Comparison of ENCODE assay signal across 8 cellular contexts in genomic region chr19:48714759-48715261, GRCh38. TPM values are rescaled to one million over a fixed set of nuclear protein-coding genes. Genes with fewer than 3 reads are reported as not detected.
DNase-seq lines count a peak whose midpoint lies in the region; ATAC-seq lines count a peak whose summit lies in the region.

No MANE protein-coding gene starts in this region.

- 41 to 52% methylated on average over 13 of the region's 13 CpGs for WGBS in GM23248 (ENCODE audit: low coverage in 1 of 2, low lambda C conversion rate in 2 of 2, missing lambda C conversion rate in 2 of 2), 2 experiments
- WGBS in right cardiac atrium: 41% methylated on average over 13 of the region's 13 CpGs

- no peaks in the 10 kb centered on the region for H3K9me2 ChIP-seq in GM23248 (ENCODE audit: insufficient read depth)

- H3K36me3 ChIP-seq in GM23248 (ENCODE audit: low read depth) (no peaks in the 10 kb centered on the region), skeletal muscle tissue (ENCODE audit: control insufficient read depth in 3 of 3, insufficient read depth in 3 of 3, low read length in 3 of 3) (peaks cover 4 to 13% (median 11%) of the 10 kb centered on the region in 3 donors)

- H3K4me1 Mint-ChIP-seq in activated CD4-positive, alpha-beta memory T cell treated with anti-CD3 and anti-CD28 coated beads for 36 hours (ENCODE audit: low read depth): peaks cover 11% of the 10 kb centered on the region

- H3K27me3 Mint-ChIP-seq in activated CD4-positive, alpha-beta memory T cell treated with anti-CD3 and anti-CD28 coated beads for 36 hours: no peaks in the 10 kb centered on the region

- intact Hi-C loops in activated CD4-positive, alpha-beta memory T cell treated with anti-CD3 and anti-CD28 coated beads for 36 hours (cut with micrococcal nuclease): loop anchor here (1.0 to 2.0 kb wide), 2 partner anchors 10 to 68 kb away; partner anchors contain the start of gene CA11
- intact Hi-C loops in right cardiac atrium (cut with DNase I): no loop called here

- H3K4me1 ChIP-seq in GM23248 (ENCODE audit: insufficient read depth): peaks cover 24% of the 10 kb centered on the region
- peaks cover 14% of the 10 kb centered on the region for H3K4me1 ChIP-seq in right cardiac atrium (ENCODE audit: control insufficient read depth, insufficient read depth, low read length)
- peaks cover 44 to 61% (median 49%) of the 10 kb centered on the region in 3 donors for H3K4me1 ChIP-seq in skeletal muscle tissue (ENCODE audit: control insufficient read depth in 3 of 3, insufficient read depth in 3 of 3, low read length in 3 of 3)

- H3K27me3 ChIP-seq in GM23248 (replicated peaks; ENCODE audit: insufficient read depth) (no peaks in the 10 kb centered on the region), right cardiac atrium (ENCODE audit: control insufficient read depth, insufficient read depth) (no peaks in the 10 kb centered on the region), skeletal muscle tissue (ENCODE audit: control insufficient read depth in 3 of 3, insufficient read depth in 3 of 3, low read length in 3 of 3) (no peaks in the 10 kb centered on the region)

- H3K9me3 Mint-ChIP-seq in activated CD4-positive, alpha-beta memory T cell treated with anti-CD3 and anti-CD28 coated beads for 36 hours: peaks cover 7% of the 10 kb centered on the region

- peaks cover 7% of the 10 kb centered on the region; the same call in 1 of the 2 replicates for H3F3A ChIP-seq in GM23248 (ENCODE audit: insufficient read depth)

- no peak for DNase-seq in GM23248
- DNase-seq in activated CD4-positive, alpha-beta memory T cell treated with anti-CD3 and anti-CD28 coated beads for 36 hours: no peak
- peak in 2 of 3 donors; percentile 44 to 50 for DNase-seq in right cardiac atrium
- DNase-seq in activated CD4-positive, alpha-beta T cell treated with anti-CD3 and anti-CD28 coated beads, Interleukin-2, amount 50 U/mL, for 4 hours: no peak
- DNase-seq in mucosa of gallbladder (ENCODE audit: low spot score): no peak

- peak overlapping the region; percentile 79 for H3K4me3 Mint-ChIP-seq in activated CD4-positive, alpha-beta memory T cell treated with anti-CD3 and anti-CD28 coated beads for 36 hours

- H3K36me3 Mint-ChIP-seq in activated CD4-positive, alpha-beta memory T cell treated with anti-CD3 and anti-CD28 coated beads for 36 hours: no peaks in the 10 kb centered on the region

- H3K27ac Mint-ChIP-seq in activated CD4-positive, alpha-beta memory T cell treated with anti-CD3 and anti-CD28 coated beads for 36 hours: peak overlapping the region; percentile 74

- H3K9me3 ChIP-seq in GM23248 (ENCODE audit: low read depth) (no peaks in the 10 kb centered on the region), right cardiac atrium (ENCODE audit: control insufficient read depth, low read length) (no peaks in the 10 kb centered on the region), skeletal muscle tissue (ENCODE audit: control insufficient read depth in 3 of 3, low read length in 3 of 3) (peaks cover 0 to 3% (median 0%) of the 10 kb centered on the region in 3 donors)

- peak overlapping the region; percentile 83 for H3K9ac ChIP-seq in GM23248
- H3K9ac ChIP-seq in skeletal muscle tissue (ENCODE audit: low read depth in 1 of 3, low read length in 3 of 3): peak overlapping the region; percentile 76 to 82 (median 81)

- ATAC-seq in right cardiac atrium: no peak
- ATAC-seq in HG02973 (IDR thresholded peaks at IDR 0.05; ENCODE audit: unreplicated experiment): no peak
- ATAC-seq in GM21619 (IDR thresholded peaks at IDR 0.05; ENCODE audit: unreplicated experiment): no peak

- POLR2A ChIA-PET in activated CD4-positive, alpha-beta memory T cell treated with anti-CD3 and anti-CD28 coated beads for 36 hours (lab: Charles Lee): interaction anchor here (0.8 to 1.0 kb wide), 3 partner anchors 24 to 269 kb away, joined by 3 read pairs; no protein-coding TSS in a partner anchor

- H3K27ac ChIP-seq in GM23248 (peak overlapping the region; percentile 60), right cardiac atrium (ENCODE audit: low read length) (peak overlapping the region; percentile 86), skeletal muscle tissue (ENCODE audit: low read depth, low read length) (peak overlapping the region; percentile 80)

- H2AFZ ChIP-seq in GM23248: peak overlapping the region; percentile 84

- H3K79me2 ChIP-seq in GM23248 (ENCODE audit: insufficient read depth): 0 out of 2 replicates have a peak, but pooled peaks cover 8% of the 10 kb centered on the region

- in situ Hi-C loops in GM23248 (cut with MboI): no loop called here

- H3K4me3 ChIP-seq in GM23248 (peak overlapping the region; percentile 77), right cardiac atrium (ENCODE audit: low read length) (peak overlapping the region; percentile 43), skeletal muscle tissue (ENCODE audit: low read length in 3 of 3) (peak overlapping the region; percentile 67 to 70 (median 67))

- H4K20me1 ChIP-seq in GM23248 (ENCODE audit: insufficient read depth): no peaks in the 10 kb centered on the region

- H3K4me2 ChIP-seq in GM23248 (ENCODE audit: unreplicated experiment): peak overlapping the region; percentile 89

- CTCF ChIA-PET in activated CD4-positive, alpha-beta memory T cell treated with anti-CD3 and anti-CD28 coated beads for 36 hours (lab: Charles Lee): interaction anchor here (0.6 to 3.8 kb wide), 4 partner anchors 9 to 229 kb away, joined by 3 to 14 read pairs (median 6); no protein-coding TSS in a partner anchor

RNA-seq across cellular contexts. Expression of gene MAMSTR, which starts 4.7 kb away (rescaled TPM):
- total RNA-seq in GM23248 (2014; rRNA removed; shearing (Covaris generic)): 0.22 TPM in 1 of 2 replicates, not detected in the other
- polyA plus RNA-seq in GM23248 (2016; fragmentation: Nextera tagmentation; extraction: Ambion mirVana) (2.7 and 3.1 TPM in 2 replicates), right cardiac atrium (4.0 TPM)
- under 1 TPM; 0.76 to 0.85 TPM for total RNA-seq in activated CD4-positive, alpha-beta memory T cell treated with anti-CD3 and anti-CD28 coated beads for 36 hours
- total RNA-seq in right cardiac atrium (1 to 10 TPM; 1.6 to 5.7 (median 3.5) TPM), skeletal muscle tissue (5.2 TPM), mucosa of gallbladder (1.6 TPM)

RNA-seq across cellular contexts. Expression of gene FUT2, which starts 19.0 kb away (rescaled TPM):
- not detected in 2 replicates for total RNA-seq in GM23248 (2014; rRNA removed; shearing (Covaris generic))
- polyA plus RNA-seq in GM23248 (2016; fragmentation: Nextera tagmentation; extraction: Ambion mirVana): 0.24 and 0.25 TPM in 2 replicates
- total RNA-seq in activated CD4-positive, alpha-beta memory T cell treated with anti-CD3 and anti-CD28 coated beads for 36 hours: not detected
- not detected for total RNA-seq in right cardiac atrium
- polyA plus RNA-seq in right cardiac atrium: 0.09 TPM
- not detected for total RNA-seq in skeletal muscle tissue
- total RNA-seq in mucosa of gallbladder: 78.1 TPM

RNA-seq across cellular contexts. Expression of gene RASIP1, which starts 25.6 kb away (rescaled TPM):
- not detected in 2 replicates for total RNA-seq in GM23248 (2014; rRNA removed; shearing (Covaris generic))
- polyA plus RNA-seq in GM23248 (2016; fragmentation: Nextera tagmentation; extraction: Ambion mirVana): 0.09 and 0.44 TPM in 2 replicates
- total RNA-seq in activated CD4-positive, alpha-beta memory T cell treated with anti-CD3 and anti-CD28 coated beads for 36 hours: under 1 TPM; 0.19 TPM
- 10 to 100 TPM; 13.8 to 19.6 (median 17.5) TPM for total RNA-seq in right cardiac atrium
- polyA plus RNA-seq in right cardiac atrium: 20.4 TPM
- 23.5 TPM for total RNA-seq in skeletal muscle tissue
- total RNA-seq in mucosa of gallbladder: 13.1 TPM

RNA-seq across cellular contexts. Expression of gene IZUMO1, which starts 31.9 kb away (rescaled TPM):
- total RNA-seq in GM23248 (2014; rRNA removed; shearing (Covaris generic)): not detected in 2 replicates
- polyA plus RNA-seq in GM23248 (2016; fragmentation: Nextera tagmentation; extraction: Ambion mirVana): not detected in 2 replicates
- total RNA-seq in activated CD4-positive, alpha-beta memory T cell treated with anti-CD3 and anti-CD28 coated beads for 36 hours: not detected
- under 1 TPM; 0.18 to 0.54 (median 0.38) TPM for total RNA-seq in right cardiac atrium
- 0.34 TPM for polyA plus RNA-seq in right cardiac atrium
- total RNA-seq in skeletal muscle tissue: 0.52 TPM
- total RNA-seq in mucosa of gallbladder: 0.20 TPM

RNA-seq across cellular contexts. Expression of gene FUT1, which starts 37.6 kb away (rescaled TPM):
- not detected in 2 replicates for total RNA-seq in GM23248 (2014; rRNA removed; shearing (Covaris generic))
- polyA plus RNA-seq in GM23248 (2016; fragmentation: Nextera tagmentation; extraction: Ambion mirVana) (not detected in 2 replicates), right cardiac atrium (3.0 TPM)
- total RNA-seq in activated CD4-positive, alpha-beta memory T cell treated with anti-CD3 and anti-CD28 coated beads for 36 hours: under 1 TPM; 0.36 to 0.40 TPM
- total RNA-seq in right cardiac atrium (1 to 10 TPM; 2.2 to 4.0 (median 2.6) TPM), skeletal muscle tissue (1.0 TPM), mucosa of gallbladder (1.0 TPM)

Comparison
In these comparisons a context has a peak if more than half of its experiments do, and no peak if none do; other contexts are left out.
1. DNase-seq: peak in right cardiac atrium (2 of 3); none in GM23248 (single experiment), activated CD4-positive, alpha-beta memory T cell treated with anti-CD3 and anti-CD28 coated beads for 36 hours (single experiment), activated CD4-positive, alpha-beta T cell treated with anti-CD3 and anti-CD28 coated beads, Interleukin-2, amount 50 U/mL, for 4 hours (0 of 2) and mucosa of gallbladder (single experiment).
2. RNA of gene FUT2, which starts 19.0 kb away (total RNA-seq): 78.1 TPM in mucosa of gallbladder (single experiment); not detected in GM23248, not detected in activated CD4-positive, alpha-beta memory T cell treated with anti-CD3 and anti-CD28 coated beads for 36 hours, not detected in right cardiac atrium and not detected in skeletal muscle tissue (single experiment); every median in the first group is over 10 times any median in the second.
3. RNA of gene RASIP1, which starts 25.6 kb away (total RNA-seq): 23.5 TPM in skeletal muscle tissue (single experiment), 13.8 to 19.6 TPM in right cardiac atrium and 13.1 TPM in mucosa of gallbladder (single experiment); 0.19 TPM in activated CD4-positive, alpha-beta memory T cell treated with anti-CD3 and anti-CD28 coated beads for 36 hours and not detected in GM23248; every median in the first group is over 10 times any median in the second.
4. Peak in every context shown above with its lines, with median percentiles within 50 percentile points of each other: H3K27ac ChIP-seq and H3K4me3 ChIP-seq.